Comparison of ENCODE assay signal across 16 cellular contexts in genomic region chr6:124260337-124260736, GRCh38.
A peak's percentile ranks its signal among the peaks of the same experiment; 100 is the strongest.
DNase-seq lines count a peak whose midpoint lies in the region; ATAC-seq and TF ChIP-seq lines count a peak whose summit lies in the region.
"Had no signal": no experiment of that assay in that cellular context is flagged by ENCODE, and none has a peak within 500 bp of the region (broad histone marks: within the 10 kb centered on the region; RNA-seq: fewer than 3 reads in every experiment).

No MANE protein-coding gene starts in this region.

- no peaks in the 10 kb centered on the region for H3K27me3 ChIP-seq in GM23338 (ENCODE audit: insufficient read depth)
- H3K27me3 ChIP-seq in right atrium auricular region, result no peaks in the 10 kb centered on the region

- H4K20me1 ChIP-seq in GM23338 (replicated peaks; ENCODE audit: insufficient read depth), result no peaks in the 10 kb centered on the region

- ATAC-seq in GM23338 (peak; percentile 76), GM18498 (IDR thresholded peaks at IDR 0.05; ENCODE audit: unreplicated experiment) (no peak)
- ATAC-seq: GM12878 had no signal

- H3K36me3 ChIP-seq in GM23338 (ENCODE audit: insufficient read depth) (no peaks in the 10 kb centered on the region), right atrium auricular region (no peaks in the 10 kb centered on the region)

- no peaks in the 10 kb centered on the region for H3K79me2 ChIP-seq in GM23338 (replicated peaks; ENCODE audit: insufficient read depth)

- H3K36me3 Mint-ChIP-seq in GM23338 (ENCODE audit: low read depth), result no peaks in the 10 kb centered on the region

- H3K4me1 Mint-ChIP-seq in GM23338, result peaks cover 12% of the 10 kb centered on the region
- H3K4me1 Mint-ChIP-seq: B cell had no signal

- H3K27ac Mint-ChIP-seq in GM23338, result no peak overlapping the region
- H3K27ac Mint-ChIP-seq: B cell; CD4-positive, alpha-beta T cell; HFFc6 had no signal

- H3K27ac ChIP-seq in GM23338 (ENCODE audit: low read depth) (no peak overlapping the region), right atrium auricular region (no peak overlapping the region)

- no peak overlapping the region for H3K4me3 ChIP-seq in GM23338
- no peak overlapping the region for H3K4me3 ChIP-seq in right atrium auricular region
- H3K4me3 ChIP-seq: GM12878 had no signal

- H3K4me3 Mint-ChIP-seq in GM23338, result no peak overlapping the region
- H3K4me3 Mint-ChIP-seq: B cell; CD4-positive, alpha-beta T cell; HFFc6 had no signal

- DNase-seq in GM23338 (ENCODE audit: low spot score), result peak; percentile 19
- peak; percentile 93 for DNase-seq in NCI-H2171 treated with DMSO at 0.1 percent for 48 hours (lab: John Stamatoyannopoulos, UW)
- peak; percentile 53 for DNase-seq in cerebellar cortex (ENCODE audit: low spot score)
- DNase-seq in iPS-NIHi11 (ENCODE audit: low spot score), result peak; percentile 6
- no peak for DNase-seq in activated naive CD4-positive, alpha-beta T cell treated with anti-CD3 and anti-CD28 coated beads, Interleukin-2, amount 50 U/mL, for 16 hours
- DNase-seq in NCI-H2227 (lab: John Stamatoyannopoulos, UW; ENCODE audit: unreplicated experiment), result no peak
- DNase-seq in right atrium auricular region (ENCODE audit: low spot score), result no peak
- DNase-seq: Calu3; CD4-positive, alpha-beta T cell; DMS 273 treated with DMSO at 0.1 percent for 48 hours; GOT3; HCEC 1CT; HFFc6 had no signal

- no peak overlapping the region for H2AFZ ChIP-seq in GM23338

- no peak overlapping the region for H3K4me2 ChIP-seq in GM23338

- H3K27me3 Mint-ChIP-seq in GM23338 (ENCODE audit: insufficient read depth, low read depth, poor library complexity), result no peaks in the 10 kb centered on the region
- H3K27me3 Mint-ChIP-seq: B cell; CD4-positive, alpha-beta T cell had no signal

- no peaks in the 10 kb centered on the region for H3K4me1 ChIP-seq in GM23338 (ENCODE audit: insufficient read depth)
- no peaks in the 10 kb centered on the region for H3K4me1 ChIP-seq in right atrium auricular region

- no peaks in the 10 kb centered on the region for H3K9me3 ChIP-seq in right atrium auricular region

- H3K9me2 ChIP-seq in GM23338 (ENCODE audit: insufficient read depth), result no peaks in the 10 kb centered on the region

- TF ChIP-seq CTCF in GM23338 (conservative IDR thresholded peaks at IDR 0.05; ENCODE audit: low read depth in 2 of 2) (no peak), right atrium auricular region (IDR thresholded peaks at IDR 0.05) (no peak)

- no peaks in the 10 kb centered on the region for H3F3A ChIP-seq in GM23338 (replicated peaks; ENCODE audit: low read depth)

- no peaks in the 10 kb centered on the region for H3K9me3 Mint-ChIP-seq in GM23338
- H3K9me3 Mint-ChIP-seq: CD4-positive, alpha-beta T cell had no signal

TF ChIP-seq in GM23338, 12 proteins besides CTCF, POLR2A, EP300 and RAD21 (continues in another document):
- no peak for TF ChIP-seq NANOG (IDR thresholded peaks at IDR 0.05; ENCODE audit: borderline replicate concordance)
- TF ChIP-seq ZNF462 (CRISPR knock-in tag; IDR thresholded peaks at IDR 0.05), result no peak
- no peak for TF ChIP-seq ZNF114 (CRISPR knock-in tag; IDR thresholded peaks at IDR 0.05)
- no peak for TF ChIP-seq EZH2 (IDR thresholded peaks at IDR 0.05; ENCODE audit: low read depth, unreplicated experiment)
- TF ChIP-seq CREB1 (CRISPR knock-in tag; IDR thresholded peaks at IDR 0.05; ENCODE audit: low read depth), result no peak
- TF ChIP-seq, protein P1, sequence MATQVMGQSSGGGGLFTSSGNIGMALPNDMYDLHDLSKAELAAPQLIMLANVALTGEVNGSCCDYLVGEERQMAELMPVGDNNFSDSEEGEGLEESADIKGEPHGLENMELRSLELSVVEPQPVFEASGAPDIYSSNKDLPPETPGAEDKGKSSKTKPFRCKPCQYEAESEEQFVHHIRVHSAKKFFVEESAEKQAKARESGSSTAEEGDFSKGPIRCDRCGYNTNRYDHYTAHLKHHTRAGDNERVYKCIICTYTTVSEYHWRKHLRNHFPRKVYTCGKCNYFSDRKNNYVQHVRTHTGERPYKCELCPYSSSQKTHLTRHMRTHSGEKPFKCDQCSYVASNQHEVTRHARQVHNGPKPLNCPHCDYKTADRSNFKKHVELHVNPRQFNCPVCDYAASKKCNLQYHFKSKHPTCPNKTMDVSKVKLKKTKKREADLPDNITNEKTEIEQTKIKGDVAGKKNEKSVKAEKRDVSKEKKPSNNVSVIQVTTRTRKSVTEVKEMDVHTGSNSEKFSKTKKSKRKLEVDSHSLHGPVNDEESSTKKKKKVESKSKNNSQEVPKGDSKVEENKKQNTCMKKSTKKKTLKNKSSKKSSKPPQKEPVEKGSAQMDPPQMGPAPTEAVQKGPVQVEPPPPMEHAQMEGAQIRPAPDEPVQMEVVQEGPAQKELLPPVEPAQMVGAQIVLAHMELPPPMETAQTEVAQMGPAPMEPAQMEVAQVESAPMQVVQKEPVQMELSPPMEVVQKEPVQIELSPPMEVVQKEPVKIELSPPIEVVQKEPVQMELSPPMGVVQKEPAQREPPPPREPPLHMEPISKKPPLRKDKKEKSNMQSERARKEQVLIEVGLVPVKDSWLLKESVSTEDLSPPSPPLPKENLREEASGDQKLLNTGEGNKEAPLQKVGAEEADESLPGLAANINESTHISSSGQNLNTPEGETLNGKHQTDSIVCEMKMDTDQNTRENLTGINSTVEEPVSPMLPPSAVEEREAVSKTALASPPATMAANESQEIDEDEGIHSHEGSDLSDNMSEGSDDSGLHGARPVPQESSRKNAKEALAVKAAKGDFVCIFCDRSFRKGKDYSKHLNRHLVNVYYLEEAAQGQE (IDR thresholded peaks at IDR 0.05; ENCODE audit: unreplicated experiment), result no peak
- TF ChIP-seq, protein P2, sequence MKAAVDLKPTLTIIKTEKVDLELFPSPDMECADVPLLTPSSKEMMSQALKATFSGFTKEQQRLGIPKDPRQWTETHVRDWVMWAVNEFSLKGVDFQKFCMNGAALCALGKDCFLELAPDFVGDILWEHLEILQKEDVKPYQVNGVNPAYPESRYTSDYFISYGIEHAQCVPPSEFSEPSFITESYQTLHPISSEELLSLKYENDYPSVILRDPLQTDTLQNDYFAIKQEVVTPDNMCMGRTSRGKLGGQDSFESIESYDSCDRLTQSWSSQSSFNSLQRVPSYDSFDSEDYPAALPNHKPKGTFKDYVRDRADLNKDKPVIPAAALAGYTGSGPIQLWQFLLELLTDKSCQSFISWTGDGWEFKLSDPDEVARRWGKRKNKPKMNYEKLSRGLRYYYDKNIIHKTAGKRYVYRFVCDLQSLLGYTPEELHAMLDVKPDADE (IDR thresholded peaks at IDR 0.05), result no peak
- TF ChIP-seq EZH2phosphoT487 (IDR thresholded peaks at IDR 0.05; ENCODE audit: unreplicated experiment), result no peak
- no peak for TF ChIP-seq JUNB (IDR thresholded peaks at IDR 0.05; ENCODE audit: unreplicated experiment)

Comparison
In these comparisons a context has a peak if more than half of its experiments do, and no peak if none do; other contexts are left out.
1. DNase-seq: peak in GM23338 (single experiment), NCI-H2171 treated with DMSO at 0.1 percent for 48 hours (single experiment), cerebellar cortex (single experiment) and iPS-NIHi11 (single experiment); none in activated naive CD4-positive, alpha-beta T cell treated with anti-CD3 and anti-CD28 coated beads, Interleukin-2, amount 50 U/mL, for 16 hours (single experiment), NCI-H2227 (single experiment) and right atrium auricular region (single experiment).